Comparison of ENCODE assay signal across 10 cellular contexts in genomic region chr22:36300396-36301212, GRCh38. TPM values are rescaled to one million over a fixed set of nuclear protein-coding genes. Genes with fewer than 3 reads are reported as not detected.
A peak's percentile ranks its signal among the peaks of the same experiment; 100 is the strongest.
DNase-seq lines count a peak whose midpoint lies in the region; ATAC-seq and TF ChIP-seq lines count a peak whose summit lies in the region.
"Had no signal": no experiment of that assay in that cellular context is flagged by ENCODE, and none has a peak within 500 bp of the region (broad histone marks: within the 10 kb centered on the region; RNA-seq: fewer than 3 reads in every experiment).

No MANE protein-coding gene starts in this region.

- H2BK12ac ChIP-seq in H9 (ENCODE audit: insufficient read length, low read depth, low read length) = no peak overlapping the region

- no peak overlapping the region for H3K4ac ChIP-seq in H9 (ENCODE audit: low read depth, low read length)

- no peaks in the 10 kb centered on the region for H3K27me3 ChIP-seq in CD4-positive, alpha-beta T cell (ENCODE audit: control insufficient read depth, insufficient read depth, low read length)
- H3K27me3 ChIP-seq in H9 (ENCODE audit: insufficient read depth, low read length) (no peaks in the 10 kb centered on the region), breast epithelium (no peaks in the 10 kb centered on the region), spleen (replicated peaks in 1 of 7) (no peaks in the 10 kb centered on the region)

- H3T11ph ChIP-seq in H9 (ENCODE audit: low read length) = no peak overlapping the region

- no peak for DNase-seq in CD4-positive, alpha-beta T cell
- no peak for DNase-seq in H9
- no peak for DNase-seq in breast epithelium (ENCODE audit: low spot score in 2 of 2)
- no peak for DNase-seq in spleen
- DNase-seq in medulla oblongata (ENCODE audit: extremely low spot score) = no peak
- no peak for DNase-seq in T-helper 9 cell
- DNase-seq: GOT3 had no signal

- CTCF ChIA-PET in CD4-positive, alpha-beta T cell (lab: Charles Lee) = interaction anchor here (1.1 to 7.9 kb wide), 18 partner anchors 14 to 186 kb away, joined by 3 to 60 read pairs (median 4); partner anchors contain the start of gene MYH9

- WGBS in H9 (ENCODE audit: extremely low coverage, insufficient read length, low lambda C conversion rate) = no CpG with 5 or more reads among the region's 24 CpGs
- WGBS in spleen, 5 donors = 74 to 92% (median 84%) methylated on average over 21 to 24 of the region's 24 CpGs

- H2BK15ac ChIP-seq in H9 (ENCODE audit: low read depth, low read length) = no peak overlapping the region

- no peak overlapping the region for H4K5ac ChIP-seq in H9 (ENCODE audit: insufficient read length, low read depth, low read length)

- no peak for ATAC-seq in CD4-positive, alpha-beta T cell (ENCODE audit: poor library complexity)
- ATAC-seq in HG03378 (IDR thresholded peaks at IDR 0.05; ENCODE audit: unreplicated experiment) = no peak

- H3K14ac ChIP-seq in H9 (ENCODE audit: insufficient read depth, low read length) = no peak overlapping the region

- H4K91ac ChIP-seq in H9 (ENCODE audit: insufficient read length, low read depth, low read length) = no peak overlapping the region

- no peak overlapping the region for H2BK5ac ChIP-seq in H9 (ENCODE audit: insufficient read length, low read length)

- H3K56ac ChIP-seq in H9 (ENCODE audit: insufficient read length, low read depth, low read length) = no peak overlapping the region

- H2BK120ac ChIP-seq in H9 (ENCODE audit: low read depth, low read length, poor library complexity, severe bottlenecking) = no peak overlapping the region

- H2BK20ac ChIP-seq in H9 (ENCODE audit: low read depth, low read length, poor library complexity, severe bottlenecking) = no peak overlapping the region

- H2AFZ ChIP-seq in H9 (ENCODE audit: low read length) = no peak overlapping the region

- no peak overlapping the region for H4K8ac ChIP-seq in H9 (replicated peaks; ENCODE audit: insufficient read length, low read depth, low read length)

- TF ChIP-seq CTCF in CD4-positive, alpha-beta T cell (IDR thresholded peaks at IDR 0.05) = no peak
- TF ChIP-seq CTCF in H9 (conservative IDR thresholded peaks at IDR 0.05) (no peak), breast epithelium (IDR thresholded peaks at IDR 0.05) (no peak), spleen (IDR thresholded peaks at IDR 0.05 in 8 of 11, conservative IDR thresholded peaks at IDR 0.05 in 3 of 11) (no peak)

- peak overlapping the region; percentile 84 for H3K27ac Mint-ChIP-seq in CD4-positive, alpha-beta T cell
- peak overlapping the region in 2 of 3 experiments; percentile 66 to 81; a peak in 3 of 7 replicates for H3K27ac Mint-ChIP-seq in H9

- intact Hi-C loops in CD4-positive, alpha-beta T cell (cut with DNase I, micrococcal nuclease) = loop anchor here (1.0 to 5.0 kb wide), 4 partner anchors 37 to 186 kb away; partner anchors contain the start of gene TXN2 (in 1 of the 2)
- intact Hi-C loops in breast epithelium (cut with DNase I; ENCODE audit: low total_unique reads) = no loop called here
- intact Hi-C loops in spleen (cut with DNase I; ENCODE audit: low total_unique reads) = loop anchor here (5.0 kb wide), 1 partner anchor 172 kb away; no protein-coding TSS in a partner anchor

- no peak overlapping the region for H3K4me2 ChIP-seq in H9 (ENCODE audit: insufficient read depth, insufficient read length, low read length)

- POLR2A ChIA-PET in CD4-positive, alpha-beta T cell (lab: Charles Lee) = interaction anchor here (0.9 to 2.4 kb wide), 16 partner anchors 12 to 186 kb away, joined by 3 to 7 read pairs (median 4); partner anchors contain the start of gene APOL2

- H3K4me1 ChIP-seq in H9 (ENCODE audit: insufficient read depth, low read length) = no peaks in the 10 kb centered on the region
- H3K4me1 ChIP-seq in breast epithelium = no peaks in the 10 kb centered on the region
- peaks cover 7 to 50% (median 24%) of the 10 kb centered on the region in 6 donors for H3K4me1 ChIP-seq in spleen

- peaks cover 19% of the 10 kb centered on the region for H3K4me1 Mint-ChIP-seq in CD4-positive, alpha-beta T cell (ENCODE audit: low read depth)
- H3K4me1 Mint-ChIP-seq in H9 = 0 out of 4 replicates have a peak, but pooled peaks cover 0 to 3% of the 10 kb centered on the region in 2 experiments

- H4K20me1 ChIP-seq in H9 (ENCODE audit: control insufficient read depth, insufficient read depth, insufficient read length) = no peaks in the 10 kb centered on the region

- H3K23ac ChIP-seq in H9 (ENCODE audit: insufficient read length, low read depth, low read length) = no peak overlapping the region

- H3K36me3 ChIP-seq in breast epithelium = peaks cover 28% of the 10 kb centered on the region
- peaks cover 40 to 100% (median 100%) of the 10 kb centered on the region in 6 donors for H3K36me3 ChIP-seq in spleen

- H3K79me2 ChIP-seq in H9 (ENCODE audit: insufficient read depth, low read length) = no peaks in the 10 kb centered on the region

- no peak overlapping the region for H3K4me3 Mint-ChIP-seq in CD4-positive, alpha-beta T cell
- H3K4me3 Mint-ChIP-seq in H9 = peak overlapping the region in 1 of 2 experiments; percentile 38; a peak in 1 of 5 replicates
- H3K4me3 Mint-ChIP-seq: CD8-positive, alpha-beta T cell had no signal

- no peaks in the 10 kb centered on the region for H3K79me1 ChIP-seq in H9 (ENCODE audit: insufficient read depth, low read depth, low read length, poor library complexity, severe bottlenecking)

- H3K4me3 ChIP-seq in breast epithelium (no peak overlapping the region), spleen (no peak overlapping the region)
- H3K4me3 ChIP-seq: mucosa of descending colon had no signal

- H3K27me3 Mint-ChIP-seq in CD4-positive, alpha-beta T cell = no peaks in the 10 kb centered on the region
- no peaks in the 10 kb centered on the region; the same call in 1 of the 2 replicates for H3K27me3 Mint-ChIP-seq in H9 (ENCODE audit: low read depth)

- H3K23me2 ChIP-seq in H9 (ENCODE audit: insufficient read length, low read depth, low read length, poor library complexity, severe bottlenecking) = no peaks in the 10 kb centered on the region

- H3K9me3 Mint-ChIP-seq in CD4-positive, alpha-beta T cell = no peaks in the 10 kb centered on the region
- no peaks in the 10 kb centered on the region for H3K9me3 Mint-ChIP-seq in H9
- H3K9me3 Mint-ChIP-seq: CD8-positive, alpha-beta T cell had no signal

- peaks cover 99% of the 10 kb centered on the region for H3K36me3 Mint-ChIP-seq in CD4-positive, alpha-beta T cell (ENCODE audit: low read depth)
- peaks cover 65 to 97% (median 90%) of the 10 kb centered on the region in 3 experiments for H3K36me3 Mint-ChIP-seq in H9 (ENCODE audit: insufficient read depth in 1 of 3, low read depth in 3 of 3)

- no peak overlapping the region for H3K9ac ChIP-seq in H9 (ENCODE audit: extremely low read depth, insufficient read length, low read length)

- H3K27ac ChIP-seq in CD4-positive, alpha-beta T cell (ENCODE audit: low read depth, low read length) = no peak overlapping the region
- H3K27ac ChIP-seq in H9 (ENCODE audit: insufficient read length, low read depth, low read length) = no peak overlapping the region
- peak overlapping the region; percentile 36 to 57 for H3K27ac ChIP-seq in breast epithelium
- H3K27ac ChIP-seq in spleen = peak overlapping the region in 7 of 8 donors; percentile 23 to 76 (median 66)

- no peaks in the 10 kb centered on the region for H3K9me3 ChIP-seq in CD4-positive, alpha-beta T cell (ENCODE audit: control insufficient read depth, low read length)
- no peaks in the 10 kb centered on the region for H3K9me3 ChIP-seq in H9 (ENCODE audit: control insufficient read depth, low read depth, low read length)
- no peaks in the 10 kb centered on the region for H3K9me3 ChIP-seq in breast epithelium
- no peaks in the 10 kb centered on the region for H3K9me3 ChIP-seq in spleen
- H3K9me3 ChIP-seq: mucosa of descending colon had no signal

- H2AK5ac ChIP-seq in H9 (ENCODE audit: insufficient read length, low read length) = no peak overlapping the region

- TF ChIP-seq POLR2A in breast epithelium (IDR thresholded peaks at IDR 0.05) (no peak), spleen (IDR thresholded peaks at IDR 0.05) (no peak)

- no peak overlapping the region for H3K18ac ChIP-seq in H9 (ENCODE audit: insufficient read length, low read depth, low read length)

RNA-seq across cellular contexts. Expression of gene APOL1, which starts 47.7 kb away (rescaled TPM):
- total RNA-seq in CD4-positive, alpha-beta T cell = 1 to 10 TPM; 6.4 to 7.3 TPM
- total RNA-seq in H9 (2021) (0.13 TPM in 1 of 2 replicates, not detected in the other), breast epithelium (10 to 100 TPM in 2 of 3 donors, 1 to 10 TPM in 1; 5.9 to 38.3 (median 22.2) TPM), spleen (100 to 1,000 TPM in 1 of 7 donors, 10 to 100 TPM in 6; 33.3 to 108 (median 73.9) TPM)
- polyA plus RNA-seq in spleen = 10 to 100 TPM in 2 of 3 donors, 1 to 10 TPM in 1; 10.0 to 24.2 (median 11.4) TPM

Comparison
In these comparisons a context has a peak if more than half of its experiments do, and no peak if none do; other contexts are left out.
1. H3K27ac ChIP-seq: peak in breast epithelium (2 of 2) and spleen (7 of 8); none in CD4-positive, alpha-beta T cell (single experiment) and H9 (single experiment).